22 cellular contexts compared by ENCODE assay signal in genomic region chr2:26483957-26484565, GRCh38. TPM values are rescaled to one million over a fixed set of nuclear protein-coding genes. Genes with fewer than 3 reads are reported as not detected.
DNase-seq lines count a peak whose midpoint lies in the region; ATAC-seq, FAIRE-seq and TF ChIP-seq lines count a peak whose summit lies in the region.
"Had no signal": no experiment of that assay in that cellular context is flagged by ENCODE, and none has a peak within 500 bp of the region (broad histone marks: within the 10 kb centered on the region; RNA-seq: fewer than 3 reads in every experiment).

No MANE protein-coding gene starts in this region.

- no peak for TF ChIP-seq CTCF in ovary (IDR thresholded peaks at IDR 0.05)

- intact Hi-C loops in left ventricle myocardium superior (cut with micrococcal nuclease) (no loop called here), ovary (cut with DNase I) (no loop called here)

- peaks cover 22% of the 10 kb centered on the region for H3K4me1 ChIP-seq in ovary (ENCODE audit: insufficient read depth)

- H3K36me3 ChIP-seq in H7 (replicated peaks; ENCODE audit: control insufficient read depth, insufficient read depth, low read length): no peaks in the 10 kb centered on the region
- H3K36me3 ChIP-seq in ovary: no peaks in the 10 kb centered on the region
- H3K36me3 ChIP-seq: cardiac muscle cell had no signal

- 41 to 57% (median 57%) methylated on average over 13 of the region's 13 CpGs for WGBS in ovary, 3 donors

- FAIRE-seq in frontal cortex (lab: Jason Lieb, UNC): no peak
- FAIRE-seq: GM12891 had no signal

- TF ChIP-seq EP300 in ovary (IDR thresholded peaks at IDR 0.05): no peak

- H3K27ac Mint-ChIP-seq in activated naive CD4-positive, alpha-beta T cell treated with anti-CD3 and anti-CD28 coated beads, Interleukin-2, amount 50 U/mL, for 72 hours: no peak overlapping the region
- H3K27ac Mint-ChIP-seq: activated naive CD8-positive, alpha-beta T cell treated with anti-CD3 and anti-CD28 coated beads, Interleukin-2, amount 10 ng/mL, durations not matched to agents 7 days and 5 days; CD4-positive, CD25-positive, alpha-beta regulatory T cell; memory B cell; natural killer cell treated with Interleukin-12 subunit alpha and Interleukin-12 subunit beta and Interleukin-15 and Interleukin-18, amount 100 ng/mL, for 72 hours had no signal

- no peaks in the 10 kb centered on the region for H3K9me3 ChIP-seq in ovary
- H3K9me3 ChIP-seq: SK-N-SH had no signal

- ATAC-seq in left ventricle myocardium superior (peak; percentile 89), GM19023 (IDR thresholded peaks at IDR 0.05; ENCODE audit: unreplicated experiment) (no peak)
- no peak for ATAC-seq in activated naive CD4-positive, alpha-beta T cell treated with anti-CD3 and anti-CD28 coated beads, Interleukin-2, amount 50 U/mL, for 72 hours
- ATAC-seq: HCT116; natural killer cell treated with Interleukin-12 subunit alpha and Interleukin-12 subunit beta and Interleukin-15 and Interleukin-18, amount 100 ng/mL, for 72 hours had no signal

- H3K4me3 ChIP-seq in H7 (ENCODE audit: insufficient read depth, low read depth, low read length) (no peak overlapping the region), ovary (no peak overlapping the region)
- H3K4me3 ChIP-seq: cardiac muscle cell, dorsolateral prefrontal cortex had no signal

- TF ChIP-seq POLR2A in ovary (IDR thresholded peaks at IDR 0.05): no peak

- no peaks in the 10 kb centered on the region for H3K9me3 Mint-ChIP-seq in activated naive CD4-positive, alpha-beta T cell treated with anti-CD3 and anti-CD28 coated beads, Interleukin-2, amount 50 U/mL, for 72 hours
- H3K9me3 Mint-ChIP-seq: activated naive CD8-positive, alpha-beta T cell treated with anti-CD3 and anti-CD28 coated beads, Interleukin-2, amount 10 ng/mL, durations not matched to agents 7 days and 5 days; memory B cell; natural killer cell treated with Interleukin-12 subunit alpha and Interleukin-12 subunit beta and Interleukin-15 and Interleukin-18, amount 100 ng/mL, for 72 hours had no signal

- H3K36me3 Mint-ChIP-seq in activated naive CD4-positive, alpha-beta T cell treated with anti-CD3 and anti-CD28 coated beads, Interleukin-2, amount 50 U/mL, for 72 hours: no peaks in the 10 kb centered on the region
- H3K36me3 Mint-ChIP-seq: activated naive CD8-positive, alpha-beta T cell treated with anti-CD3 and anti-CD28 coated beads, Interleukin-2, amount 10 ng/mL, durations not matched to agents 7 days and 5 days; CD4-positive, CD25-positive, alpha-beta regulatory T cell; memory B cell; natural killer cell treated with Interleukin-12 subunit alpha and Interleukin-12 subunit beta and Interleukin-15 and Interleukin-18, amount 100 ng/mL, for 72 hours had no signal

- H3K27me3 ChIP-seq in H7 (ENCODE audit: control insufficient read depth, insufficient read depth, low read length) (no peaks in the 10 kb centered on the region), ovary (no peaks in the 10 kb centered on the region)
- H3K27me3 ChIP-seq: cardiac muscle cell had no signal

- H3K27ac ChIP-seq in ovary: peak overlapping the region in 1 of 2 donors; percentile 13
- H3K27ac ChIP-seq: cardiac muscle cell, dorsolateral prefrontal cortex had no signal

- DNase-seq in H7: peak; percentile 37
- DNase-seq in NCI-H446 treated with DMSO at 0.1 percent for 48 hours (lab: John Stamatoyannopoulos, UW): peak; percentile 62
- no peak for DNase-seq in left ventricle myocardium superior
- peak; percentile 41 to 60 (median 52) for DNase-seq in ovary
- no peak for DNase-seq in activated naive CD4-positive, alpha-beta T cell treated with anti-CD3 and anti-CD28 coated beads, Interleukin-2, amount 50 U/mL, for 72 hours (ENCODE audit: low spot score in 2 of 2)
- no peak for DNase-seq in frontal cortex (ENCODE audit: low spot score in 2 of 2)
- DNase-seq in T-helper 1 cell: no peak
- DNase-seq: activated naive CD8-positive, alpha-beta T cell treated with anti-CD3 and anti-CD28 coated beads, Interleukin-2, amount 10 ng/mL, durations not matched to agents 7 days and 5 days; CD4-positive, CD25-positive, alpha-beta regulatory T cell; dorsolateral prefrontal cortex; NCI-H2029; SK-N-SH; stimulated activated CD4-positive, alpha-beta T cell treated with anti-CD3 and anti-CD28 coated beads, Interleukin-15, amount 100 ng/mL, for 24 hours; T1000 had no signal

RNA-seq across cellular contexts. Expression of gene OTOF, which starts 6.1 kb away (rescaled TPM):
- 0.07 and 0.14 TPM in 2 replicates for total RNA-seq in H7 (2014; rRNA removed; shearing (Covaris generic))
- total RNA-seq in left ventricle myocardium superior (not detected), ovary (under 1 TPM in 5 of 7 donors, not detected in 2; under 0.01 to 0.37 (median 0.17) TPM), frontal cortex (1.6 TPM)
- polyA plus RNA-seq in ovary: under 1 TPM; 0.16 to 0.33 TPM
- total RNA-seq in activated naive CD4-positive, alpha-beta T cell treated with anti-CD3 and anti-CD28 coated beads, Interleukin-2, amount 50 U/mL, for 72 hours: 1 to 10 TPM in 1 of 2 donors, under 1 TPM in 1; 0.16 to 2.7 TPM
- total RNA-seq: cardiac muscle cell, NCI-H460 had no signal
- polyA plus RNA-seq: AG04450, cardiac muscle cell, SK-N-SH had no signal

Comparison
In these comparisons a context has a peak if more than half of its experiments do, and no peak if none do; other contexts are left out.
1. DNase-seq: peak in H7 (single experiment), NCI-H446 treated with DMSO at 0.1 percent for 48 hours (single experiment) and ovary (5 of 5); none in left ventricle myocardium superior (single experiment), activated naive CD4-positive, alpha-beta T cell treated with anti-CD3 and anti-CD28 coated beads, Interleukin-2, amount 50 U/mL, for 72 hours (0 of 2), frontal cortex (0 of 2) and T-helper 1 cell (0 of 5).